In the genomic region with DNA sequence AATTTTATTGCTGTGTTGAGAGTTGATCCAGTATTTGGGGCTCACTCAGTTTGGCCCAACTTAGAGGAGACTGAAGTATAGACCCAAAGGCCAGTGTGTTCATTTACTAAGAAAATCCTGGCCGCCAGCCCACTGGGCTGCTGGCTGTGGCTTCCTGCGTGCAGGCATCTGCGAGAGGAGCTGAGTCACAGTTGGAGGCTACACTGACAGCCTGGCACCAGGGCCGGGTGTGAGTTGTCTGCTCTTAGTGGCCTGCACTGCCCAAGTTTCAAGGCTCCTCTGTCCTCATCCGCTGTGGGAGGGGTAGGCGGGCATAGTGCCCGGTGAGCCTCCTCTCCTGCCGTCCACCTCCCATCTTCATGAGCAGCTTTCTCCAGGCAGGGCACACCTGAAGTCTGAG, we compare ENCODE assay signal across 8 cellular contexts. TPM values are rescaled to one million over a fixed set of nuclear protein-coding genes. Genes with fewer than 3 reads are reported as not detected.
DNase-seq lines count a peak whose midpoint lies in the region; ATAC-seq lines count a peak whose summit lies in the region.

No MANE protein-coding gene starts in this region.

- peaks cover 49% of the 10 kb centered on the region for H3K4me1 Mint-ChIP-seq in activated naive CD4-positive, alpha-beta T cell treated with anti-CD3 and anti-CD28 coated beads for 36 hours (ENCODE audit: low read depth)
- peaks cover 38% of the 10 kb centered on the region for H3K4me1 Mint-ChIP-seq in activated naive CD8-positive, alpha-beta T cell treated with anti-CD3 and anti-CD28 coated beads, Interleukin-2, amount 50 U/mL, for 24 hours

- H3K4me3 ChIP-seq in skin epidermis: no peak overlapping the region

- intact Hi-C loops in activated naive CD4-positive, alpha-beta T cell treated with anti-CD3 and anti-CD28 coated beads for 36 hours (cut with micrococcal nuclease): loop anchor here (2.0 kb wide), 1 partner anchor 85 kb away; a partner anchor contains a TSS
- intact Hi-C loops in left ventricle myocardium superior (cut with micrococcal nuclease): no loop called here

- peak overlapping the region in 13 of 21 experiments; percentile 3 to 72 (median 35) for H3K27ac ChIP-seq in skin epidermis

- H3K27ac Mint-ChIP-seq in activated naive CD4-positive, alpha-beta T cell treated with anti-CD3 and anti-CD28 coated beads for 36 hours: no peak overlapping the region
- peak overlapping the region; percentile 73 for H3K27ac Mint-ChIP-seq in activated naive CD8-positive, alpha-beta T cell treated with anti-CD3 and anti-CD28 coated beads, Interleukin-2, amount 50 U/mL, for 24 hours

- no peaks in the 10 kb centered on the region for H3K9me3 Mint-ChIP-seq in activated naive CD4-positive, alpha-beta T cell treated with anti-CD3 and anti-CD28 coated beads for 36 hours
- H3K9me3 Mint-ChIP-seq in activated naive CD8-positive, alpha-beta T cell treated with anti-CD3 and anti-CD28 coated beads, Interleukin-2, amount 50 U/mL, for 24 hours: no peaks in the 10 kb centered on the region

- DNase-seq in activated naive CD4-positive, alpha-beta T cell treated with anti-CD3 and anti-CD28 coated beads for 36 hours: peak; percentile 31
- no peak for DNase-seq in activated naive CD4-positive, alpha-beta T cell treated with anti-CD3 and anti-CD28 coated beads, Interleukin-2, amount 50 U/mL, for 16 hours
- DNase-seq in activated naive CD8-positive, alpha-beta T cell treated with anti-CD3 and anti-CD28 coated beads, Interleukin-2, amount 50 U/mL, for 24 hours: peak; percentile 29
- DNase-seq in left ventricle myocardium superior: peak; percentile 93
- no peak for DNase-seq in effector CD8-positive, alpha-beta T cell (lab: John Stamatoyannopoulos, UW)

- H3K27me3 Mint-ChIP-seq in activated naive CD4-positive, alpha-beta T cell treated with anti-CD3 and anti-CD28 coated beads for 36 hours (ENCODE audit: low read depth): no peaks in the 10 kb centered on the region
- no peaks in the 10 kb centered on the region for H3K27me3 Mint-ChIP-seq in activated naive CD8-positive, alpha-beta T cell treated with anti-CD3 and anti-CD28 coated beads, Interleukin-2, amount 50 U/mL, for 24 hours

- H3K36me3 Mint-ChIP-seq in activated naive CD4-positive, alpha-beta T cell treated with anti-CD3 and anti-CD28 coated beads for 36 hours (ENCODE audit: low read depth): peaks cover 27% of the 10 kb centered on the region
- peaks cover 37% of the 10 kb centered on the region for H3K36me3 Mint-ChIP-seq in activated naive CD8-positive, alpha-beta T cell treated with anti-CD3 and anti-CD28 coated beads, Interleukin-2, amount 50 U/mL, for 24 hours (ENCODE audit: low read depth)

- CTCF ChIA-PET in activated naive CD4-positive, alpha-beta T cell treated with anti-CD3 and anti-CD28 coated beads for 36 hours (lab: Charles Lee): interaction anchor here (1.0 kb wide), 1 partner anchor 26 kb away, joined by 3 read pairs; no protein-coding TSS in a partner anchor

- peak; percentile 56 for ATAC-seq in activated naive CD8-positive, alpha-beta T cell treated with anti-CD3 and anti-CD28 coated beads, Interleukin-2, amount 50 U/mL, for 24 hours
- ATAC-seq in left ventricle myocardium superior (peak; percentile 95), GM19351 (IDR thresholded peaks at IDR 0.05; ENCODE audit: unreplicated experiment) (no peak), HG02970 (IDR thresholded peaks at IDR 0.05; ENCODE audit: low FRiP score, unreplicated experiment) (no peak)

- H3K4me3 Mint-ChIP-seq in activated naive CD4-positive, alpha-beta T cell treated with anti-CD3 and anti-CD28 coated beads for 36 hours: no peak overlapping the region
- H3K4me3 Mint-ChIP-seq in activated naive CD8-positive, alpha-beta T cell treated with anti-CD3 and anti-CD28 coated beads, Interleukin-2, amount 50 U/mL, for 24 hours: no peak overlapping the region

RNA-seq across cellular contexts. Expression of a gene that starts 54.2 kb away (rescaled TPM):
- total RNA-seq in activated naive CD4-positive, alpha-beta T cell treated with anti-CD3 and anti-CD28 coated beads for 36 hours: 1 to 10 TPM; 5.3 to 5.4 TPM
- total RNA-seq in left ventricle myocardium superior: 11.5 TPM

Comparison
In these comparisons a context has a peak if more than half of its experiments do, and no peak if none do; other contexts are left out.
1. DNase-seq: peak in activated naive CD4-positive, alpha-beta T cell treated with anti-CD3 and anti-CD28 coated beads for 36 hours (single experiment), activated naive CD8-positive, alpha-beta T cell treated with anti-CD3 and anti-CD28 coated beads, Interleukin-2, amount 50 U/mL, for 24 hours (single experiment) and left ventricle myocardium superior (single experiment); none in activated naive CD4-positive, alpha-beta T cell treated with anti-CD3 and anti-CD28 coated beads, Interleukin-2, amount 50 U/mL, for 16 hours (single experiment) and effector CD8-positive, alpha-beta T cell (single experiment).
2. ATAC-seq: peak in activated naive CD8-positive, alpha-beta T cell treated with anti-CD3 and anti-CD28 coated beads, Interleukin-2, amount 50 U/mL, for 24 hours (single experiment) and left ventricle myocardium superior (single experiment); none in GM19351 (single experiment) and HG02970 (single experiment).